ENCODE assay signal across 1 cellular context in the genomic region with DNA sequence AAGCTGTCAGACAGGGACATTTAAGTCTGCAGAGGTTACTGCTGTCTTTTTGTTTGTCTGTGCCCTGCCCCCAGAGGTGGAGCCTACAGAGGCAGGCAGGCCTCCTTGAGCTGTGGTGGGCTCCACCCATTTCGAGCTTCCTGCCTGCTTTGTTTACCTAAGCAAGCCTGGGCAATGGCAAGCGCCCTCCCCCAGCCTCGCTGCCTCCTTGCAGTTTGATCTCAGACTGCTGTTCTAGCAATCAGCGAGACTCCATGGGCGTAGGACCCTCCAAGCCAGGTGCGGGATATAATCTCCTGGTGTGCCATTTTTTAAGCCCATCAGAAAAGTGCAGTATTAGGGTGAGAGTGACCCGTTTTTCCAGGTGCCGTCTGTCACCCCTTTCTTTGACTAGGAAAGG. TPM values are rescaled to one million over a fixed set of nuclear protein-coding genes. Genes with fewer than 3 reads are reported as not detected.
"Had no signal": no experiment of that assay in that cellular context is flagged by ENCODE, and none has a peak within 500 bp of the region (broad histone marks: within the 10 kb centered on the region; RNA-seq: fewer than 3 reads in every experiment).

No MANE protein-coding gene starts in this region.

RNA-seq across cellular contexts. Expression of a gene that starts 53.6 kb away (rescaled TPM):
- polyA plus RNA-seq: immature natural killer cell had no signal
